2 cellular contexts compared by ENCODE assay signal in genomic region chr1:203174324-203174985, GRCh38.
TF ChIP-seq lines count a peak whose summit lies in the region.

No MANE protein-coding gene starts in this region.

TF ChIP-seq in A549, 52 proteins besides CTCF, POLR2A, EP300 and RAD21 (continued from another document):
- TF ChIP-seq HES2 (IDR thresholded peaks at IDR 0.05): no peak

TF ChIP-seq in HCT116, 20 proteins besides CTCF, POLR2A, EP300 and RAD21 (continued from another document):
- TF ChIP-seq REST (IDR thresholded peaks at IDR 0.05; ENCODE audit: low read depth) (no peak), POLR2AphosphoS5 (IDR thresholded peaks at IDR 0.05; ENCODE audit: low read depth, low read length) (no peak), ZNF274 (IDR thresholded peaks at IDR 0.05; ENCODE audit: low read depth, low read length) (no peak), EZH2phosphoT487 (IDR thresholded peaks at IDR 0.05; ENCODE audit: borderline replicate concordance) (no peak), CBX3 (IDR thresholded peaks at IDR 0.05; ENCODE audit: low read depth) (no peak), SRF (IDR thresholded peaks at IDR 0.05; ENCODE audit: low read depth) (no peak), YY1 (IDR thresholded peaks at IDR 0.05; ENCODE audit: extremely low read depth, insufficient replicate concordance, low read depth, low read length) (no peak)
